Comparison of ENCODE assay signal across 1 cellular context in the genomic region with DNA sequence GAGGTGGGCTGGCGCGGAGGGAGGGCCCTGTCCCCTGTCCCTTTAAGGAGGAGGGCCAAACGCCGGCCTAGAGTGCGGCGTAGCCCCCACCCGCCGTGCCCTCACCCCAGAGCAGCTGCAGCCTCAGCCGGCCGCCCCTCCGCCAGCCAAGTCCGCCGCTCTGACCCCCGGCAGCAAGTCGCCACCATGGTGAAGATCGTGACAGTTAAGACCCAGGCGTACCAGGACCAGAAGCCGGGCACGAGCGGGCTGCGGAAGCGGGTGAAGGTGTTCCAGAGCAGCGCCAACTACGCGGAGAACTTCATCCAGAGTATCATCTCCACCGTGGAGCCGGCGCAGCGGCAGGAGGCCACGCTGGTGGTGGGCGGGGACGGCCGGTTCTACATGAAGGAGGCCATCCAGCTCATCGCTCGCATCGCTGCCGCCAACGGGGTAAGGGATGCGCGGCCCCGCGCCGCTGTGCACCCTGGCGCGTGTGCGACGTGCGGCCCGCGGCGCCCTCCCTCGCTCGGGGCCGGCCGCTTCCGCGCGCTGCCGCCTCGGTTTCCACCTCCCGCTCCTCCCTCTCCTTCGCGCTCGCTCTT.
TF ChIP-seq lines count a peak whose summit lies in the region.

PGM1 (plus strand) TSS at position 109 of the 584 bp plus-strand sequence; CDS start at position 187, 78 bp downstream.

TF ChIP-seq in WTC11, 78 proteins besides CTCF, POLR2A, EP300 and RAD21 (continued from another document):
- TF ChIP-seq CDX4 (CRISPR knock-in tag; IDR thresholded peaks at IDR 0.05; ENCODE audit: borderline replicate concordance) = no peak
- TF ChIP-seq PRRX2 (CRISPR knock-in tag; IDR thresholded peaks at IDR 0.05) = no peak
- TF ChIP-seq GABPB1 (CRISPR knock-in tag; IDR thresholded peaks at IDR 0.05) = peak; percentile 9; the same call in 1 of the 2 replicates
TF ChIP-seq in WTC11: peak in this region for 15.
